ENCODE assay signal across 17 cellular contexts in genomic region chr7:101506531-101506930, GRCh38.
DNase-seq lines count a peak whose midpoint lies in the region; ATAC-seq and TF ChIP-seq lines count a peak whose summit lies in the region.
"Had no signal": no experiment of that assay in that cellular context is flagged by ENCODE, and none has a peak within 500 bp of the region (broad histone marks: within the 10 kb centered on the region; RNA-seq: fewer than 3 reads in every experiment).

No MANE protein-coding gene starts in this region.

- DNase-seq in T-helper 1 cell (no peak), LHCN-M2 (ENCODE audit: low read depth) (peak; percentile 11), epithelial cell of esophagus (ENCODE audit: low read depth) (peak; percentile 10), renal cortical epithelial cell (ENCODE audit: low read depth) (peak; percentile 8), DMS79 (lab: John Stamatoyannopoulos, UW) (no peak)
- DNase-seq in stimulated activated CD4-positive, alpha-beta T cell treated with anti-CD3 and anti-CD28 coated beads, Interleukin-4, amount 100 ng/mL, for 1 hour = no peak
- DNase-seq: Caco-2; CD4-positive, alpha-beta T cell; DMS53; HFFc6; NCI-H1417 treated with DMSO at 0.1 percent for 48 hours; NCI-H1930; NCI-H526; Peyer's patch had no signal

- no peak for ATAC-seq in HG03469 (IDR thresholded peaks at IDR 0.05; ENCODE audit: unreplicated experiment)
- ATAC-seq: Right ventricle myocardium inferior had no signal

- TF ChIP-seq CTCF in epithelial cell of esophagus (IDR thresholded peaks at IDR 0.05; ENCODE audit: insufficient read depth, low read depth, low read length, missing control alignments) = no peak

- no peak overlapping the region for H3K4me3 Mint-ChIP-seq in T-helper 1 cell treated with Interleukin-12 subunit alpha and Interleukin-12 subunit beta and Interleukin-4 antibody, amounts not matched to agents 30 μg/mL and 1 μg/mL, for 36 hours
- H3K4me3 Mint-ChIP-seq: CD4-positive, alpha-beta T cell; HFFc6 had no signal

- H3K4me3 ChIP-seq in epithelial cell of esophagus (ENCODE audit: low read length) = no peak overlapping the region
- H3K4me3 ChIP-seq: Peyer's patch had no signal

- H3K4me1 Mint-ChIP-seq in T-helper 1 cell treated with Interleukin-12 subunit alpha and Interleukin-12 subunit beta and Interleukin-4 antibody, amounts not matched to agents 30 μg/mL and 1 μg/mL, for 36 hours (ENCODE audit: low read depth) = peaks cover 21% of the 10 kb centered on the region

- peak overlapping the region; percentile 45 for H3K27ac Mint-ChIP-seq in T-helper 1 cell treated with Interleukin-12 subunit alpha and Interleukin-12 subunit beta and Interleukin-4 antibody, amounts not matched to agents 30 μg/mL and 1 μg/mL, for 36 hours
- H3K27ac Mint-ChIP-seq: CD4-positive, alpha-beta T cell; HFFc6 had no signal

- H3K27me3 Mint-ChIP-seq in T-helper 1 cell treated with Interleukin-12 subunit alpha and Interleukin-12 subunit beta and Interleukin-4 antibody, amounts not matched to agents 30 μg/mL and 1 μg/mL, for 36 hours (ENCODE audit: low read depth) = peaks cover 14% of the 10 kb centered on the region

- no peaks in the 10 kb centered on the region for H3K9me3 Mint-ChIP-seq in T-helper 1 cell treated with Interleukin-12 subunit alpha and Interleukin-12 subunit beta and Interleukin-4 antibody, amounts not matched to agents 30 μg/mL and 1 μg/mL, for 36 hours
- H3K9me3 Mint-ChIP-seq: CD4-positive, alpha-beta T cell; HFFc6 had no signal

- H3K36me3 Mint-ChIP-seq in T-helper 1 cell treated with Interleukin-12 subunit alpha and Interleukin-12 subunit beta and Interleukin-4 antibody, amounts not matched to agents 30 μg/mL and 1 μg/mL, for 36 hours (ENCODE audit: low read depth) = no peaks in the 10 kb centered on the region

Comparison
In these comparisons a context has a peak if more than half of its experiments do, and no peak if none do; other contexts are left out.
1. DNase-seq: peak in LHCN-M2 (single experiment), epithelial cell of esophagus (single experiment) and renal cortical epithelial cell (single experiment); none in T-helper 1 cell (0 of 5), stimulated activated CD4-positive, alpha-beta T cell treated with anti-CD3 and anti-CD28 coated beads, Interleukin-4, amount 100 ng/mL, for 1 hour (single experiment) and DMS79 (single experiment).